ENCODE assay signal across 1 cellular context in genomic region chr6:74656442-74656841, GRCh38.
TF ChIP-seq lines count a peak whose summit lies in the region.

No MANE protein-coding gene starts in this region.

TF ChIP-seq in GM12878, 131 proteins besides CTCF, POLR2A, EP300 and RAD21 (continued from another document):
- TF ChIP-seq SKIL (IDR thresholded peaks at IDR 0.05; ENCODE audit: low read depth, poor library complexity, severe bottlenecking) (no peak), HDAC6 (IDR thresholded peaks at IDR 0.05; ENCODE audit: unreplicated experiment) (no peak), SMC3 (IDR thresholded peaks at IDR 0.05; ENCODE audit: borderline replicate concordance, low read length) (no peak), SRF (IDR thresholded peaks at IDR 0.05; ENCODE audit: low read depth in 2 of 2, low read length in 2 of 2) (no peak), PAX8 (IDR thresholded peaks at IDR 0.05) (no peak)
